29 cellular contexts compared by ENCODE assay signal in the genomic region with DNA sequence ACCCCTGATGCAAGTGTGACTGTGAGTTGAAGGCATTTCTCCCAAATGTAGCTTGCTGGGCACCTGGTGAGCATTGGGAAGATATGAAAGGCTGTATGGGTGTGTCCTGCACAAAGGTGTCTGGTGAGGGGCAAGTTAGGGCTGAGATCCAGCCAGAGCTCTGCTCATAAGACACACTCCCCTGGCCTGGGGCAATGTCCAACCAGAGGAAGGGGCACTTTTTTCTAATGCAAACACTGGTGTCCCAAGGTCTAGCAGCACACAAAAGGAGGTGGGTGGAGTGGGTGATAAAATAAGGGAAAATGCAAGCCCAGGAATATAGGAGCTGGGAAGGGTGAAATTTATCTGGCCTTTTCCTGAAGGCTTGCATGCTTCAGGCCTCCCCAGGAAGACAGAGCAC. TPM values are rescaled to one million over a fixed set of nuclear protein-coding genes. Genes with fewer than 3 reads are reported as not detected.
"Had no signal": no experiment of that assay in that cellular context is flagged by ENCODE, and none has a peak within 500 bp of the region (broad histone marks: within the 10 kb centered on the region; RNA-seq: fewer than 3 reads in every experiment).

No MANE protein-coding gene starts in this region.

- H3K27ac ChIP-seq: brain microvascular endothelial cell, dorsolateral prefrontal cortex had no signal

- H3K27me3 ChIP-seq: brain microvascular endothelial cell had no signal

- H3K4me3 Mint-ChIP-seq: activated CD4-positive, alpha-beta memory T cell treated with anti-CD3 and anti-CD28 coated beads for 36 hours; activated CD4-positive, alpha-beta T cell treated with anti-CD3 and anti-CD28 coated beads for 36 hours; activated CD4-positive, alpha-beta T cell treated with anti-CD3 and anti-CD28 coated beads, Interleukin-2, amount 10 ng/mL, durations not matched to agents 24 days and 14 days; activated CD8-positive, alpha-beta memory T cell treated with anti-CD3 and anti-CD28 coated beads, Interleukin-2, amount 10 ng/mL, durations not matched to agents 7 days and 5 days; activated CD8-positive, alpha-beta T cell treated with anti-CD3 and anti-CD28 coated beads, Interleukin-2, amount 10 ng/mL, durations not matched to agents 7 days and 5 days; activated naive CD4-positive, alpha-beta T cell treated with anti-CD3 and anti-CD28 coated beads, Interleukin-2, amount 10 ng/mL, durations not matched to agents 7 days and 5 days; activated naive CD8-positive, alpha-beta T cell treated with anti-CD3 and anti-CD28 coated beads, Interleukin-2, amount 10 ng/mL, durations not matched to agents 7 days and 5 days; central memory CD8-positive, alpha-beta T cell; dendritic cell treated with granulocyte-macrophage colony-stimulating factor and Interleukin-4, amounts not matched to agents 40 ng/mL and 50 ng/mL, for 4 days; endodermal cell; T-helper 17 cell had no signal

- H3K4me1 Mint-ChIP-seq: activated CD4-positive, alpha-beta T cell treated with anti-CD3 and anti-CD28 coated beads for 36 hours; activated CD4-positive, alpha-beta T cell treated with anti-CD3 and anti-CD28 coated beads, Interleukin-2, amount 10 ng/mL, durations not matched to agents 24 days and 14 days; activated CD8-positive, alpha-beta memory T cell treated with anti-CD3 and anti-CD28 coated beads, Interleukin-2, amount 10 ng/mL, durations not matched to agents 7 days and 5 days; activated naive CD4-positive, alpha-beta T cell treated with anti-CD3 and anti-CD28 coated beads, Interleukin-2, amount 10 ng/mL, durations not matched to agents 7 days and 5 days; activated naive CD8-positive, alpha-beta T cell treated with anti-CD3 and anti-CD28 coated beads, Interleukin-2, amount 10 ng/mL, durations not matched to agents 7 days and 5 days; T-helper 17 cell had no signal

- H3K4me3 ChIP-seq: coronary artery, dorsolateral prefrontal cortex had no signal

- H3K9me3 Mint-ChIP-seq: activated CD4-positive, alpha-beta memory T cell treated with anti-CD3 and anti-CD28 coated beads for 36 hours; activated CD4-positive, alpha-beta T cell treated with anti-CD3 and anti-CD28 coated beads, Interleukin-2, amount 10 ng/mL, durations not matched to agents 24 days and 14 days; activated naive CD4-positive, alpha-beta T cell treated with anti-CD3 and anti-CD28 coated beads, Interleukin-2, amount 10 ng/mL, durations not matched to agents 7 days and 5 days; activated naive CD4-positive, alpha-beta T cell treated with anti-CD3 and anti-CD28 coated beads, Interleukin-2, amount 50 U/mL, for 72 hours; activated naive CD8-positive, alpha-beta T cell treated with anti-CD3 and anti-CD28 coated beads, Interleukin-2, amount 10 ng/mL, durations not matched to agents 7 days and 5 days; central memory CD8-positive, alpha-beta T cell; dendritic cell treated with granulocyte-macrophage colony-stimulating factor and Interleukin-4, amounts not matched to agents 40 ng/mL and 50 ng/mL, for 4 days; endodermal cell had no signal

- FAIRE-seq: astrocyte, frontal cortex had no signal

- H3K36me3 Mint-ChIP-seq: activated CD4-positive, alpha-beta memory T cell treated with anti-CD3 and anti-CD28 coated beads for 36 hours; activated CD8-positive, alpha-beta memory T cell treated with anti-CD3 and anti-CD28 coated beads, Interleukin-2, amount 10 ng/mL, durations not matched to agents 7 days and 5 days; activated naive CD4-positive, alpha-beta T cell treated with anti-CD3 and anti-CD28 coated beads, Interleukin-2, amount 10 ng/mL, durations not matched to agents 7 days and 5 days; activated naive CD4-positive, alpha-beta T cell treated with anti-CD3 and anti-CD28 coated beads, Interleukin-2, amount 50 U/mL, for 72 hours; activated naive CD8-positive, alpha-beta T cell treated with anti-CD3 and anti-CD28 coated beads, Interleukin-2, amount 10 ng/mL, durations not matched to agents 7 days and 5 days had no signal

- ATAC-seq: activated CD4-positive, alpha-beta T cell treated with anti-CD3 and anti-CD28 coated beads for 36 hours; activated CD8-positive, alpha-beta memory T cell treated with anti-CD3 and anti-CD28 coated beads, Interleukin-2, amount 10 ng/mL, durations not matched to agents 7 days and 5 days; activated CD8-positive, alpha-beta T cell treated with anti-CD3 and anti-CD28 coated beads, Interleukin-2, amount 10 ng/mL, durations not matched to agents 7 days and 5 days; activated naive CD4-positive, alpha-beta T cell treated with anti-CD3 and anti-CD28 coated beads, Interleukin-2, amount 50 U/mL, for 72 hours; esophagus mucosa; T-helper 17 cell had no signal

- DNase-seq: activated CD4-positive, alpha-beta memory T cell treated with anti-CD3 and anti-CD28 coated beads for 36 hours; activated CD4-positive, alpha-beta T cell treated with anti-CD3 and anti-CD28 coated beads for 36 hours; activated CD4-positive, alpha-beta T cell treated with anti-CD3 and anti-CD28 coated beads, Interleukin-2, amount 10 ng/mL, durations not matched to agents 24 days and 14 days; activated CD4-positive, CD25-positive, alpha-beta regulatory T cell; activated CD4-positive, CD25-positive, alpha-beta regulatory T cell treated with anti-CD3 and anti-CD28 coated beads, Interleukin-2, amount 50 U/mL, for 72 hours; activated CD8-positive, alpha-beta memory T cell treated with anti-CD3 and anti-CD28 coated beads, Interleukin-2, amount 10 ng/mL, durations not matched to agents 7 days and 5 days; activated CD8-positive, alpha-beta memory T cell treated with anti-CD3 and anti-CD28 coated beads, Interleukin-2, amount 50 U/mL, for 4 hours; activated CD8-positive, alpha-beta T cell treated with anti-CD3 and anti-CD28 coated beads, Interleukin-2, amount 10 ng/mL, durations not matched to agents 7 days and 5 days; activated gamma-delta T cell; activated naive CD4-positive, alpha-beta T cell; activated naive CD4-positive, alpha-beta T cell treated with anti-CD3 and anti-CD28 coated beads, Interleukin-2, amount 10 ng/mL, durations not matched to agents 7 days and 5 days; activated naive CD8-positive, alpha-beta T cell treated with anti-CD3 and anti-CD28 coated beads, Interleukin-2, amount 10 ng/mL, durations not matched to agents 7 days and 5 days; activated T-cell treated with anti-CD3 and anti-CD28 coated beads, Interleukin-2, amount 50 U/mL, for 1 hour; activated T-cell treated with anti-CD3 and anti-CD28 coated beads, Interleukin-2, amount 50 U/mL, for 48 hours; brain microvascular endothelial cell; dorsolateral prefrontal cortex; effector memory CD4-positive, alpha-beta T cell; endodermal cell; foreskin fibroblast; T-helper 1 cell; T-helper 17 cell had no signal

- H3K36me3 ChIP-seq: brain microvascular endothelial cell had no signal

- H3K27ac Mint-ChIP-seq: activated CD4-positive, alpha-beta memory T cell treated with anti-CD3 and anti-CD28 coated beads for 36 hours; activated CD4-positive, alpha-beta T cell treated with anti-CD3 and anti-CD28 coated beads for 36 hours; activated CD4-positive, alpha-beta T cell treated with anti-CD3 and anti-CD28 coated beads, Interleukin-2, amount 10 ng/mL, durations not matched to agents 24 days and 14 days; activated CD8-positive, alpha-beta memory T cell treated with anti-CD3 and anti-CD28 coated beads, Interleukin-2, amount 10 ng/mL, durations not matched to agents 7 days and 5 days; activated CD8-positive, alpha-beta T cell treated with anti-CD3 and anti-CD28 coated beads, Interleukin-2, amount 10 ng/mL, durations not matched to agents 7 days and 5 days; activated naive CD4-positive, alpha-beta T cell treated with anti-CD3 and anti-CD28 coated beads, Interleukin-2, amount 10 ng/mL, durations not matched to agents 7 days and 5 days; activated naive CD8-positive, alpha-beta T cell treated with anti-CD3 and anti-CD28 coated beads, Interleukin-2, amount 10 ng/mL, durations not matched to agents 7 days and 5 days; dendritic cell treated with granulocyte-macrophage colony-stimulating factor and Interleukin-4, amounts not matched to agents 40 ng/mL and 50 ng/mL, for 4 days; endodermal cell; T-helper 17 cell had no signal

RNA-seq across cellular contexts. Expression of a gene that starts 57.1 kb away (rescaled TPM):
- total RNA-seq: activated CD4-positive, alpha-beta memory T cell treated with anti-CD3 and anti-CD28 coated beads for 36 hours; activated CD4-positive, alpha-beta T cell treated with anti-CD3 and anti-CD28 coated beads for 36 hours; activated CD4-positive, alpha-beta T cell treated with anti-CD3 and anti-CD28 coated beads, Interleukin-2, amount 10 ng/mL, durations not matched to agents 24 days and 14 days; activated CD8-positive, alpha-beta memory T cell treated with anti-CD3 and anti-CD28 coated beads for 36 hours; activated CD8-positive, alpha-beta memory T cell treated with anti-CD3 and anti-CD28 coated beads, Interleukin-2, amount 10 ng/mL, durations not matched to agents 7 days and 5 days; activated CD8-positive, alpha-beta T cell treated with anti-CD3 and anti-CD28 coated beads, Interleukin-2, amount 10 ng/mL, durations not matched to agents 7 days and 5 days; activated naive CD4-positive, alpha-beta T cell treated with anti-CD3 and anti-CD28 coated beads, Interleukin-2, amount 50 U/mL, for 72 hours; activated naive CD8-positive, alpha-beta T cell treated with anti-CD3 and anti-CD28 coated beads, Interleukin-2, amount 10 ng/mL, durations not matched to agents 7 days and 5 days; T-helper 17 cell had no signal
